In the genomic region with DNA sequence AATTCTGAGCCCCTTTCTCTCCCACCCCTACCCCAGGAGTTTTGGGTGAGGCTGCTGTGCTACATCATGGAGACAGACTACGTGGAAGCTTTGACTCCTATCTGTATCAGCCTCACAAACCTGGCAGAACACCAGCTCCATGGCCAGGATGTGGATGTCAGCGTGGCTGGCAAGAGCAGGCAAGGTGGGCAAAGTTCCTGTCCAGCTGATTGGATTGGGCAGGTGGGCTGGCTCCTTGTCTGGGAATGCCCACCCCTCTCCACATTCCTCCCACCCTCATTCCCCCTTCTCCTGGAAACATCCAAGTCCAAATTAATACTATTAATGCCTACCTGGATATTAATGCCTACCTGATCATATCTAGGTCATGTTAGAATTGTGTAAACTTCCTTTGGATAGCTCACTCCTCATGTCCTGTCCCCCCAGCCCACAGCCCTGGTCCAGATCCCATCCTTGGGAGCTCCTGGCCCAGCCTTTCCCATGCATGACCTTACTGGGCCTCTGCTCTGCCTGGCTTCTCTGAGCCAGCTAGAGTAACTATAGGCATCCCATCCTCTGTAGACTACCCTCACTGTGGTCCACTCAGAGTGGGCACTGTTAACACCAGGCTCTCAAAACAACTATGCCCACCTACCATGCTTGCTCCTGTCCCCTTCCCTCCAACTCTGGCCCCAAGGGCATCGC, we compare ENCODE assay signal across 26 cellular contexts. TPM values are rescaled to one million over a fixed set of nuclear protein-coding genes. Genes with fewer than 3 reads are reported as not detected.
"Had no signal": no experiment of that assay in that cellular context is flagged by ENCODE, and none has a peak within 500 bp of the region (broad histone marks: within the 10 kb centered on the region; RNA-seq: fewer than 3 reads in every experiment).

No MANE protein-coding gene starts in this region.

- H3K27ac Mint-ChIP-seq: activated CD8-positive, alpha-beta memory T cell treated with anti-CD3 and anti-CD28 coated beads, Interleukin-2, amount 10 ng/mL, durations not matched to agents 7 days and 5 days; activated naive CD8-positive, alpha-beta T cell; neural progenitor cell; progenitor cell of endocrine pancreas had no signal

- H3K27me3 ChIP-seq: ascending aorta, brain microvascular endothelial cell, neural progenitor cell, tibial artery had no signal

- H3K9ac ChIP-seq: neural progenitor cell had no signal

- H3K36me3 ChIP-seq: adrenal gland, ascending aorta, brain microvascular endothelial cell, neural progenitor cell, tibial artery had no signal

- H3K4me1 ChIP-seq: adrenal gland, ascending aorta, neural progenitor cell, tibial artery had no signal

- DNase-seq: activated CD4-positive, alpha-beta T cell treated with anti-CD3 and anti-CD28 coated beads for 4 hours; activated CD4-positive, alpha-beta T cell treated with anti-CD3 and anti-CD28 coated beads, Interleukin-2, amount 50 U/mL, for 48 hours; activated gamma-delta T cell treated with Interleukin-2 at 50 U/mL for 16 hours; brain microvascular endothelial cell; dermis blood vessel endothelial cell; effector CD8-positive, alpha-beta T cell; glutamatergic neuron; hippocampal formation; mesenchymal stem cell; mucosa of descending colon; retina; stimulated activated CD4-positive, alpha-beta T cell treated with anti-CD3 and anti-CD28 coated beads, Interleukin-4, amount 100 ng/mL, for 24 hours; stimulated activated naive CD8-positive, alpha-beta T cell treated with anti-CD3 and anti-CD28 coated beads, Interleukin-15, Interleukin-2, amounts not matched to agents 100 U/mL and 50 U/mL, for 24 hours; substantia nigra; T-helper 9 cell had no signal

- H3K4me3 ChIP-seq: adrenal gland, ascending aorta, mucosa of descending colon, neural progenitor cell, tibial artery had no signal

- H3K27ac ChIP-seq: adrenal gland, ascending aorta, brain microvascular endothelial cell, neural progenitor cell, tibial artery had no signal

- H3K36me3 Mint-ChIP-seq: activated CD8-positive, alpha-beta memory T cell treated with anti-CD3 and anti-CD28 coated beads, Interleukin-2, amount 10 ng/mL, durations not matched to agents 7 days and 5 days; activated naive CD8-positive, alpha-beta T cell; neural progenitor cell had no signal

- H3K4me1 Mint-ChIP-seq: neural progenitor cell had no signal

- H3K9me3 ChIP-seq: adrenal gland, ascending aorta, mucosa of descending colon, tibial artery had no signal

- H3K4me3 Mint-ChIP-seq: activated CD8-positive, alpha-beta memory T cell treated with anti-CD3 and anti-CD28 coated beads, Interleukin-2, amount 10 ng/mL, durations not matched to agents 7 days and 5 days; activated naive CD8-positive, alpha-beta T cell; neural progenitor cell had no signal

- ATAC-seq: esophagus mucosa; mucosa of descending colon; stimulated activated naive CD8-positive, alpha-beta T cell treated with anti-CD3 and anti-CD28 coated beads, Interleukin-15, Interleukin-2, amounts not matched to agents 100 U/mL and 50 U/mL, for 24 hours had no signal

RNA-seq across cellular contexts. Expression of gene MROH2A, which starts 24.1 kb away (rescaled TPM):
- total RNA-seq: activated CD8-positive, alpha-beta memory T cell treated with anti-CD3 and anti-CD28 coated beads, Interleukin-2, amount 10 ng/mL, durations not matched to agents 7 days and 5 days; adrenal gland; ascending aorta; dermis blood vessel endothelial cell; frontal cortex; osteoblast; progenitor cell of endocrine pancreas; T-helper 1 cell treated with Interleukin-12 subunit alpha and Interleukin-12 subunit beta and Interleukin-4 antibody, amounts not matched to agents 30 ng/mL and 1 ng/mL, for 36 hours had no signal

RNA-seq across cellular contexts. Expression of gene UGT1A1, which starts 42.2 kb away (rescaled TPM):
- total RNA-seq: activated CD8-positive, alpha-beta memory T cell treated with anti-CD3 and anti-CD28 coated beads, Interleukin-2, amount 10 ng/mL, durations not matched to agents 7 days and 5 days; ascending aorta; dermis blood vessel endothelial cell; frontal cortex; osteoblast; progenitor cell of endocrine pancreas; T-helper 1 cell treated with Interleukin-12 subunit alpha and Interleukin-12 subunit beta and Interleukin-4 antibody, amounts not matched to agents 30 ng/mL and 1 ng/mL, for 36 hours had no signal

RNA-seq across cellular contexts. Expression of gene HJURP, which starts 52.1 kb away (rescaled TPM):
- total RNA-seq: ascending aorta had no signal
